ENCODE assay signal across 8 cellular contexts in genomic region chr18:63025251-63025710, GRCh38.
A peak's percentile ranks its signal among the peaks of the same experiment; 100 is the strongest.
DNase-seq lines count a peak whose midpoint lies in the region; ATAC-seq, FAIRE-seq and TF ChIP-seq lines count a peak whose summit lies in the region.

No MANE protein-coding gene starts in this region.

- H2AFZ ChIP-seq in MM.1S (ENCODE audit: low read length): no peak overlapping the region
- H2AFZ ChIP-seq in K562 (ENCODE audit: low read depth, low read length): no peak overlapping the region
- H2AFZ ChIP-seq in HepG2 (ENCODE audit: low read length): no peak overlapping the region

- ATAC-seq in K562: peak; percentile 80
- peak; percentile 88 for ATAC-seq in HepG2
- no peak for ATAC-seq in GM21529 (IDR thresholded peaks at IDR 0.05; ENCODE audit: unreplicated experiment)
- no peak for ATAC-seq in GM21381 (IDR thresholded peaks at IDR 0.05; ENCODE audit: unreplicated experiment)

- TF ChIP-seq EP300 in K562 (IDR thresholded peaks at IDR 0.05; ENCODE audit: low read length) (no peak), HepG2 (IDR thresholded peaks at IDR 0.05; ENCODE audit: low read depth in 2 of 2, low read length in 2 of 2) (no peak), HepG2 (CRISPR knock-in tag; IDR thresholded peaks at IDR 0.05; ENCODE audit: borderline replicate concordance) (no peak)

- no peaks in the 10 kb centered on the region for H3F3A ChIP-seq in MM.1S (ENCODE audit: insufficient read depth, low read length)

- POLR2A ChIA-PET in K562 (lab: Yijun Ruan, JAX) (no interaction called here), HepG2 (lab: Yijun Ruan, JAX) (no interaction called here)

- in situ Hi-C loops in K562 (cut with MboI): no loop called here
- in situ Hi-C loops in HepG2 (cut with HindIII; ENCODE audit: extremely low pct_ligation_motif_present, low pct_unique_long_range_greater_than_20kb): no loop called here

- H3K4me3 ChIP-seq in MM.1S (ENCODE audit: low read length): no peak overlapping the region
- no peak overlapping the region for H3K4me3 ChIP-seq in K562
- H3K4me3 ChIP-seq in HepG2 (replicated peaks in 1 of 3; ENCODE audit: insufficient read depth in 1 of 3, low read depth in 2 of 3, low read length in 3 of 3): no peak overlapping the region

- intact Hi-C loops in K562 (cut with micrococcal nuclease) (loop anchor here (10.0 kb wide), 3 partner anchors 100 to 550 kb away; no protein-coding TSS in a partner anchor), HepG2 (cut with micrococcal nuclease; ENCODE audit: unreplicated experiment) (no loop called here)

- no peak overlapping the region for H3K9ac ChIP-seq in MM.1S (ENCODE audit: low read length)
- H3K9ac ChIP-seq in K562 (ENCODE audit: insufficient read depth in 1 of 2, low read depth in 2 of 2, low read length in 2 of 2): no peak overlapping the region
- H3K9ac ChIP-seq in HepG2 (ENCODE audit: insufficient read depth, low read depth, low read length): no peak overlapping the region

- 2% methylated on average over 9 of the region's 9 CpGs for WGBS in K562 (ENCODE audit: insufficient coverage, low coverage, missing lambda C conversion rate)
- 58% methylated on average over 4 of the region's 9 CpGs for WGBS in HepG2 (ENCODE audit: low lambda C conversion rate)

- H3K4me1 ChIP-seq in MM.1S (ENCODE audit: low read length): no peaks in the 10 kb centered on the region
- H3K4me1 ChIP-seq in K562 (replicated peaks in 1 of 2; ENCODE audit: control insufficient read depth in 2 of 2, insufficient read depth in 2 of 2, low read length in 2 of 2): peaks cover 0 to 3% of the 10 kb centered on the region in 2 experiments; a peak in 1 of 5 replicates
- no peaks in the 10 kb centered on the region for H3K4me1 ChIP-seq in HepG2 (ENCODE audit: insufficient read depth, low read length)

- TF ChIP-seq RAD21 in K562 (CRISPR knock-in tag; conservative IDR thresholded peaks at IDR 0.05 in 1 of 2, IDR thresholded peaks at IDR 0.05 in 1 of 2) (peak in 1 of 2 experiments; percentile 44; a peak in 1 of 4 replicates), HepG2 (CRISPR knock-in tag; IDR thresholded peaks at IDR 0.05) (no peak)

- H3K9me2 ChIP-seq in MM.1S (replicated peaks; ENCODE audit: insufficient read depth, low read length): no peaks in the 10 kb centered on the region

- H3K27ac ChIP-seq in MM.1S (ENCODE audit: low read length): no peak overlapping the region
- H3K27ac ChIP-seq in K562 (ENCODE audit: extremely low read depth, low read depth, low read length): no peak overlapping the region
- no peak overlapping the region for H3K27ac ChIP-seq in HepG2 (ENCODE audit: extremely low read length, insufficient read depth, low read length)

- H3K9me1 ChIP-seq in K562 (ENCODE audit: control insufficient read depth, insufficient read depth, low read length): no peaks in the 10 kb centered on the region

- TF ChIP-seq POLR2A in K562 (conservative IDR thresholded peaks at IDR 0.05): no peak
- TF ChIP-seq POLR2A in HepG2 (IDR thresholded peaks at IDR 0.05; ENCODE audit: insufficient read depth in 1 of 2, low read depth in 2 of 2, low read length in 2 of 2): no peak

- CTCF ChIA-PET in K562 (lab: Yijun Ruan, JAX; ENCODE audit: low intra/inter-chr PET ratio): interaction anchor here (0.6 to 0.8 kb wide), 2 partner anchors 298 kb away, joined by 3 read pairs; no protein-coding TSS in a partner anchor
- CTCF ChIA-PET in HepG2 (lab: Yijun Ruan, JAX; ENCODE audit: low intra/inter-chr PET ratio, low total read pairs): no interaction called here

- BruUV-seq in K562 (replicated peaks; lab: Mats Ljungman, UMichigan) (no TSS peak), HepG2 (replicated peaks; lab: Mats Ljungman, UMichigan) (no TSS peak)

- no peaks in the 10 kb centered on the region for H3K27me3 ChIP-seq in MM.1S (replicated peaks; ENCODE audit: insufficient read depth, low read length)
- H3K27me3 ChIP-seq in K562 (ENCODE audit: control insufficient read depth in 2 of 2, insufficient read depth in 2 of 2, low read length in 2 of 2): peaks cover 0 to 28% of the 10 kb centered on the region in 2 experiments; a peak in 3 of 5 replicates
- H3K27me3 ChIP-seq in HepG2 (ENCODE audit: control insufficient read depth in 1 of 2, insufficient read depth in 2 of 2, low read length in 2 of 2): peaks cover 0 to 13% of the 10 kb centered on the region in 2 experiments; a peak in 4 of 5 replicates

- no peaks in the 10 kb centered on the region for H3K9me3 ChIP-seq in MM.1S (replicated peaks; ENCODE audit: insufficient read depth, low read length)
- no peaks in the 10 kb centered on the region for H3K9me3 ChIP-seq in K562 (replicated peaks; ENCODE audit: control insufficient read depth, insufficient read depth, low read depth, low read length)
- H3K9me3 ChIP-seq in HepG2 (ENCODE audit: low read length): no peaks in the 10 kb centered on the region

- no peak for FAIRE-seq in K562 (lab: Jason Lieb, UNC)
- FAIRE-seq in HepG2 (lab: Jason Lieb, UNC): no peak

- no peak overlapping the region for H3K4me2 ChIP-seq in MM.1S (ENCODE audit: low read depth, low read length)
- no peak overlapping the region for H3K4me2 ChIP-seq in K562 (ENCODE audit: insufficient read depth, low read length)
- no peak overlapping the region for H3K4me2 ChIP-seq in HepG2 (ENCODE audit: low read depth, low read length)

- no peaks in the 10 kb centered on the region for H3K79me2 ChIP-seq in MM.1S (ENCODE audit: low read length)
- H3K79me2 ChIP-seq in K562 (ENCODE audit: control insufficient read depth, insufficient read depth, low read length): no peaks in the 10 kb centered on the region
- no peaks in the 10 kb centered on the region for H3K79me2 ChIP-seq in HepG2 (ENCODE audit: insufficient read depth, low read length)

- TF ChIP-seq CTCF in MM.1S (IDR thresholded peaks at IDR 0.05; ENCODE audit: low read length) (peak; percentile 51), K562 (IDR thresholded peaks at IDR 0.05 in 2 of 3, conservative IDR thresholded peaks at IDR 0.05 in 1 of 3; ENCODE audit: insufficient read depth in 2 of 3, low read depth in 1 of 3, low read length in 3 of 3) (peak; percentile 25 to 36 (median 35); a peak in 3 of 6 replicates), HepG2 (CRISPR knock-in tag; IDR thresholded peaks at IDR 0.05) (peak; percentile 55)

- DNase-seq in DMS53 (lab: John Stamatoyannopoulos, UW): peak; percentile 71
- peak; percentile 27 for DNase-seq in MM.1S
- peak in 1 of 4 experiments; percentile 13 for DNase-seq in K562 (ENCODE audit: extremely low read depth in 1 of 4, low spot score in 3 of 4)
- DNase-seq in HepG2 (ENCODE audit: low spot score): no peak
- no peak for DNase-seq in activated effector memory CD4-positive, alpha-beta T cell treated with anti-CD3 and anti-CD28 coated beads, Interleukin-2, amount 50 U/mL, for 16 hours
- DNase-seq in AG08396 (ENCODE audit: low spot score): no peak

- H4K20me1 ChIP-seq in MM.1S (ENCODE audit: insufficient read depth, low read length): no peaks in the 10 kb centered on the region
- no peaks in the 10 kb centered on the region for H4K20me1 ChIP-seq in K562 (replicated peaks; ENCODE audit: control insufficient read depth, insufficient read depth, low read length)
- no peaks in the 10 kb centered on the region for H4K20me1 ChIP-seq in HepG2 (ENCODE audit: insufficient read depth, low read length)

- H3K36me3 ChIP-seq in MM.1S (replicated peaks; ENCODE audit: insufficient read depth, low read length): no peaks in the 10 kb centered on the region
- no peaks in the 10 kb centered on the region for H3K36me3 ChIP-seq in K562 (ENCODE audit: control insufficient read depth, insufficient read depth, low read length)
- H3K36me3 ChIP-seq in HepG2 (replicated peaks in 1 of 2; ENCODE audit: control insufficient read depth in 1 of 2, insufficient read depth in 2 of 2, low read length in 2 of 2): no peaks in the 10 kb centered on the region

TF ChIP-seq in K562, 482 proteins besides CTCF, POLR2A, EP300 and RAD21:
- TF ChIP-seq PPARD (CRISPR knock-in tag; IDR thresholded peaks at IDR 0.05) (no peak), SMC3 (conservative IDR thresholded peaks at IDR 0.05; ENCODE audit: insufficient read depth, low read depth, low read length) (0 out of 2 replicates have a peak, but pooled peaks have one; percentile 21)

TF ChIP-seq in HepG2, 621 proteins besides CTCF, POLR2A, EP300 and RAD21:
- TF ChIP-seq FOXJ3 (CRISPR knock-in tag; IDR thresholded peaks at IDR 0.05; ENCODE audit: borderline replicate concordance): no peak
- TF ChIP-seq STAG1 (CRISPR knock-in tag; IDR thresholded peaks at IDR 0.05): peak; percentile 59

Comparison
In these comparisons a context has a peak if more than half of its experiments do, and no peak if none do; other contexts are left out.
1. DNase-seq: peak in DMS53 (single experiment) and MM.1S (single experiment); none in HepG2 (single experiment), activated effector memory CD4-positive, alpha-beta T cell treated with anti-CD3 and anti-CD28 coated beads, Interleukin-2, amount 50 U/mL, for 16 hours (single experiment) and AG08396 (single experiment).
2. ATAC-seq: peak in K562 (single experiment) and HepG2 (single experiment); none in GM21529 (single experiment) and GM21381 (single experiment).
3. Peak in every context shown above with its lines, with median percentiles within 50 percentile points of each other: CTCF ChIP-seq.